In the genomic region with DNA sequence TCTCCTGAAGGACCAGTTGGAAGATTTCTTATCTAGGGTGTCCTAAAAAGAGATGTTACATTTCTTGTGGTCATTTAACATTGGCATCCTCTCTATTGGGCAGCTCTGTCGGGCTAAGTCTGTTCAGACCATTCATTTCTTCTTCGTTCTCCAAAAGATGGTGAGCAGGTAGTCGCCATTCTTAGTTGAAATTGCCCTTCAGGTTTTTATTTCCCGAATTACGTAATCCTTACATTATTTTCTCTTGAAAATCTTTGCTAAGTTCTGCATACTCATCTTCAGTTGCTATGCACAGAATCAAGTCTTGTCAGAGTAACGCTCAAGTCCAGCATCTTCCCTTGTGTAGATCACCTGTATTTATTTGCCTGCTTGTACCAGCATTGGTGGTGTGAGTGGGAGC, we compare ENCODE assay signal across 10 cellular contexts. TPM values are rescaled to one million over a fixed set of nuclear protein-coding genes. Genes with fewer than 3 reads are reported as not detected.
DNase-seq lines count a peak whose midpoint lies in the region; ATAC-seq and TF ChIP-seq lines count a peak whose summit lies in the region.
"Had no signal": no experiment of that assay in that cellular context is flagged by ENCODE, and none has a peak within 500 bp of the region (broad histone marks: within the 10 kb centered on the region; RNA-seq: fewer than 3 reads in every experiment).

No MANE protein-coding gene starts in this region.

- intact Hi-C loops in cardiac septum (cut with DNase I) = loop anchor here (5.0 kb wide), 1 partner anchor 43 kb away; no protein-coding TSS in a partner anchor

- peak overlapping the region; percentile 7 for H3K4me3 Mint-ChIP-seq in natural killer cell treated with Interleukin-12 subunit alpha and Interleukin-12 subunit beta and Interleukin-15 and Interleukin-18, amount 100 ng/mL, for 72 hours

- in situ Hi-C loops in GM13977 (cut with MboI; ENCODE audit: low pct_unique_long_range_greater_than_20kb, low sequenced_read_pairs, unreplicated experiment) = no loop called here

- no peak overlapping the region for H3K4me3 ChIP-seq in right atrium auricular region
- peak overlapping the region; percentile 48 for H3K4me3 ChIP-seq in coronary artery

- H3K36me3 Mint-ChIP-seq in natural killer cell treated with Interleukin-12 subunit alpha and Interleukin-12 subunit beta and Interleukin-15 and Interleukin-18, amount 100 ng/mL, for 72 hours = no peaks in the 10 kb centered on the region

- no peaks in the 10 kb centered on the region for H3K9me3 Mint-ChIP-seq in natural killer cell treated with Interleukin-12 subunit alpha and Interleukin-12 subunit beta and Interleukin-15 and Interleukin-18, amount 100 ng/mL, for 72 hours

- DNase-seq in right atrium auricular region (ENCODE audit: low spot score) = no peak
- DNase-seq in cardiac septum (ENCODE audit: low spot score) = no peak
- DNase-seq in coronary artery (ENCODE audit: low spot score) = no peak
- no peak for DNase-seq in natural killer cell treated with Interleukin-12 subunit alpha and Interleukin-12 subunit beta and Interleukin-15 and Interleukin-18, amount 100 ng/mL, for 72 hours (ENCODE audit: low spot score)
- DNase-seq in COLO668 (lab: John Stamatoyannopoulos, UW; ENCODE audit: unreplicated experiment) = no peak
- DNase-seq in SKM-1 (lab: John Stamatoyannopoulos, UW; ENCODE audit: unreplicated experiment) = no peak
- no peak for DNase-seq in GM13977 (ENCODE audit: low spot score)
- DNase-seq in SHP77 (lab: John Stamatoyannopoulos, UW) = no peak
- DNase-seq: activated effector memory CD4-positive, alpha-beta T cell treated with anti-CD3 and anti-CD28 coated beads, Interleukin-2, amount 50 U/mL, for 16 hours; BE2C had no signal

- ATAC-seq in natural killer cell treated with Interleukin-12 subunit alpha and Interleukin-12 subunit beta and Interleukin-15 and Interleukin-18, amount 100 ng/mL, for 72 hours = no peak

- peaks cover 0 to 69% of the 10 kb centered on the region in 2 donors for H3K4me1 ChIP-seq in right atrium auricular region
- H3K4me1 ChIP-seq: BE2C had no signal

- peak overlapping the region; percentile 76 to 78 for H3K27ac Mint-ChIP-seq in natural killer cell treated with Interleukin-12 subunit alpha and Interleukin-12 subunit beta and Interleukin-15 and Interleukin-18, amount 100 ng/mL, for 72 hours

- no peak for TF ChIP-seq CTCF in right atrium auricular region (IDR thresholded peaks at IDR 0.05)
- TF ChIP-seq CTCF in coronary artery (IDR thresholded peaks at IDR 0.05) = no peak
- no peak for TF ChIP-seq CTCF in GM13977 (IDR thresholded peaks at IDR 0.05; ENCODE audit: extremely low read depth, insufficient read depth, missing control alignments)

- H3K27me3 ChIP-seq in right atrium auricular region = no peaks in the 10 kb centered on the region
- H3K27me3 ChIP-seq: BE2C had no signal

- no peaks in the 10 kb centered on the region for H3K9me3 ChIP-seq in right atrium auricular region
- H3K9me3 ChIP-seq: BE2C had no signal

- H3K27ac ChIP-seq in right atrium auricular region (peak overlapping the region; percentile 82 to 84), coronary artery (peak overlapping the region in 1 of 2 donors; percentile 81)

- H3K27me3 Mint-ChIP-seq in natural killer cell treated with Interleukin-12 subunit alpha and Interleukin-12 subunit beta and Interleukin-15 and Interleukin-18, amount 100 ng/mL, for 72 hours = no peaks in the 10 kb centered on the region

- H3K36me3 ChIP-seq in right atrium auricular region = peaks cover 19% of the 10 kb centered on the region

- peaks cover 48 to 57% of the 10 kb centered on the region in 2 donors for H3K4me1 Mint-ChIP-seq in natural killer cell treated with Interleukin-12 subunit alpha and Interleukin-12 subunit beta and Interleukin-15 and Interleukin-18, amount 100 ng/mL, for 72 hours (ENCODE audit: low read depth in 2 of 2)

RNA-seq across cellular contexts. Expression of a gene that starts 19.8 kb away (rescaled TPM):
- total RNA-seq in right atrium auricular region (100 to 1,000 TPM in 1 of 2 donors, 10 to 100 TPM in 1; 87.8 to 109 TPM), cardiac septum (148 TPM)
- total RNA-seq in natural killer cell treated with Interleukin-12 subunit alpha and Interleukin-12 subunit beta and Interleukin-15 and Interleukin-18, amount 100 ng/mL, for 72 hours = 100 to 1,000 TPM; 160 to 192 TPM

RNA-seq across cellular contexts. Expression of a gene that starts 45.3 kb away (rescaled TPM):
- total RNA-seq in right atrium auricular region (10 to 100 TPM; 18.8 to 25.4 TPM), cardiac septum (18.6 TPM)
- 10 to 100 TPM in 1 of 2 donors, 1 to 10 TPM in 1; 9.2 to 12.7 TPM for total RNA-seq in natural killer cell treated with Interleukin-12 subunit alpha and Interleukin-12 subunit beta and Interleukin-15 and Interleukin-18, amount 100 ng/mL, for 72 hours

RNA-seq across cellular contexts. Expression of a gene that starts 53.6 kb away (rescaled TPM):
- 1 to 10 TPM; 5.7 to 9.4 TPM for total RNA-seq in right atrium auricular region
- total RNA-seq in cardiac septum = 7.3 TPM
- 10 to 100 TPM; 19.6 to 30.6 TPM for total RNA-seq in natural killer cell treated with Interleukin-12 subunit alpha and Interleukin-12 subunit beta and Interleukin-15 and Interleukin-18, amount 100 ng/mL, for 72 hours
